16 cellular contexts compared by ENCODE assay signal in the genomic region with DNA sequence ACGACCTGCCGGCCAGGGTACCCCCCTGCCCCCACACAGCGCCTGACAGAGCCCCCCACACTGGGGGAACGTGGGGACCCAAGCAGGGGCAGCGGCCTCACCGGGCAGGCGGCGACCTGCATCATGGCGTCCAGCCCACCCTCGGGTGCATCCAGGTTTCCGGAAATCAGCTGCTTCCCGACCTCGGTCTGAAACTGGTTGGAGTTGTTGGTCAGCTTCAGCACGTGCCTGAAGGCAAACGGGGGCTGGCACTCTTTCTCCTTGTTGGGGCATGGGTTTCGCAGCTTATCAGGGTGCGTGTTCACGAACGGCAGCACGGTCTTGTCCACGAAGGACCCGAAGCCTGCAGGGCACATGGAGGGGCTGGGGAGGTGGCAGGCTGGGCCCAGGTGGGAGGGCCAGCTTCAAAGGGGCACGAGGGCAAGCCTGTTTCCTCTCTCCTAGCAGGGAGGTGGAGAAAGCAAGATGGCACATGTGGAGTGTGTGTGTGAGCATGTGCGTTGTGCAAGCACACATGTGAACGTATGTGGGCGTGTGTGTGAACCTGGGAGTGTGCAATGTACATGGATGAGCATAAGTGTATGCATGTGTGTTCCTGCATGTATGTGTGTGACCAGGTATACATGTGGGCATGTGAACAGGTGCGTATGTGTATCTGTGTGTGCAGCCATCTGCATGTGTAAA. TPM values are rescaled to one million over a fixed set of nuclear protein-coding genes. Genes with fewer than 3 reads are reported as not detected.
DNase-seq lines count a peak whose midpoint lies in the region; ATAC-seq and TF ChIP-seq lines count a peak whose summit lies in the region.
"Had no signal": no experiment of that assay in that cellular context is flagged by ENCODE, and none has a peak within 500 bp of the region (broad histone marks: within the 10 kb centered on the region; RNA-seq: fewer than 3 reads in every experiment).

No MANE protein-coding gene starts in this region.

- H2AFZ ChIP-seq in trophoblast cell (ENCODE audit: insufficient read depth, low read length, poor library complexity), result no peak overlapping the region

- no peak overlapping the region for H3K4me3 Mint-ChIP-seq in activated T-helper 1 cell treated with anti-CD3 and anti-CD28 coated beads, Interleukin-12 subunit alpha, Interleukin-12 subunit beta, Interleukin-2, Interleukin-4 antibody, amounts not matched to agents 30 ng/mL and 10 ng/mL and 1 ng/mL, durations not matched to agents 14 hours and 24 hours and 36 hours
- H3K4me3 Mint-ChIP-seq: CD8-positive, alpha-beta memory T cell had no signal

- H3K14ac ChIP-seq in trophoblast cell (ENCODE audit: low read length), result no peak overlapping the region

- no peaks in the 10 kb centered on the region for H4K20me1 ChIP-seq in BLaER1

- H3K27me3 ChIP-seq in BLaER1 (no peaks in the 10 kb centered on the region), trophoblast cell (ENCODE audit: insufficient read depth, low read length) (no peaks in the 10 kb centered on the region)

- H3K79me2 ChIP-seq in trophoblast cell (ENCODE audit: control insufficient read depth, insufficient read depth, low read length, poor library complexity), result no peaks in the 10 kb centered on the region

- H3K36me3 ChIP-seq in BLaER1 (peaks cover 66% of the 10 kb centered on the region), trophoblast cell (ENCODE audit: control insufficient read depth in 1 of 2, insufficient read depth in 2 of 2, low read length in 2 of 2) (no peaks in the 10 kb centered on the region)

- H2BK120ac ChIP-seq in trophoblast cell (ENCODE audit: insufficient read depth, low read length, poor library complexity), result no peak overlapping the region

- H3K27me3 Mint-ChIP-seq in activated T-helper 1 cell treated with anti-CD3 and anti-CD28 coated beads, Interleukin-12 subunit alpha, Interleukin-12 subunit beta, Interleukin-2, Interleukin-4 antibody, amounts not matched to agents 30 ng/mL and 10 ng/mL and 1 ng/mL, durations not matched to agents 14 hours and 24 hours and 36 hours (ENCODE audit: insufficient read depth), result no peaks in the 10 kb centered on the region
- H3K27me3 Mint-ChIP-seq: CD8-positive, alpha-beta memory T cell had no signal

- no peak overlapping the region for H4K91ac ChIP-seq in trophoblast cell (ENCODE audit: low read depth, low read length)

- no peak for TF ChIP-seq CTCF in C4-2B (conservative IDR thresholded peaks at IDR 0.05)

- H3K23ac ChIP-seq in trophoblast cell (ENCODE audit: low read length), result no peak overlapping the region

- ATAC-seq in left cardiac atrium (no peak), GM19395 (IDR thresholded peaks at IDR 0.05; ENCODE audit: unreplicated experiment) (no peak)
- ATAC-seq: PC-3 had no signal

- H3K4me3 ChIP-seq in BLaER1 (no peak overlapping the region), trophoblast cell (ENCODE audit: low read depth, low read length) (peak overlapping the region; percentile 10)

- H4K8ac ChIP-seq in trophoblast cell (ENCODE audit: low read depth, low read length), result no peak overlapping the region

- H2BK12ac ChIP-seq in trophoblast cell (ENCODE audit: low read length), result no peak overlapping the region

- H3K18ac ChIP-seq in trophoblast cell (ENCODE audit: low read length), result no peak overlapping the region

- H2BK5ac ChIP-seq in trophoblast cell (ENCODE audit: low read depth, low read length, poor library complexity), result no peak overlapping the region

- H3K9ac ChIP-seq in BLaER1 (no peak overlapping the region), trophoblast cell (ENCODE audit: low read length) (no peak overlapping the region)
- H3K9ac ChIP-seq: KMS-11 had no signal

- no peak overlapping the region for H3K27ac Mint-ChIP-seq in activated T-helper 1 cell treated with anti-CD3 and anti-CD28 coated beads, Interleukin-12 subunit alpha, Interleukin-12 subunit beta, Interleukin-2, Interleukin-4 antibody, amounts not matched to agents 30 ng/mL and 10 ng/mL and 1 ng/mL, durations not matched to agents 14 hours and 24 hours and 36 hours

- H3K4me1 ChIP-seq in BLaER1 (peaks cover 37% of the 10 kb centered on the region), trophoblast cell (ENCODE audit: control insufficient read depth in 1 of 2, insufficient read depth in 2 of 2, low read length in 2 of 2) (peaks cover 6% of the 10 kb centered on the region in 2 experiments)

- H3K9me3 ChIP-seq in BLaER1 (no peaks in the 10 kb centered on the region), trophoblast cell (ENCODE audit: insufficient read depth, low read depth, low read length) (peaks cover 15% of the 10 kb centered on the region)

- no peaks in the 10 kb centered on the region for H3K9me3 Mint-ChIP-seq in activated T-helper 1 cell treated with anti-CD3 and anti-CD28 coated beads, Interleukin-12 subunit alpha, Interleukin-12 subunit beta, Interleukin-2, Interleukin-4 antibody, amounts not matched to agents 30 ng/mL and 10 ng/mL and 1 ng/mL, durations not matched to agents 14 hours and 24 hours and 36 hours
- H3K9me3 Mint-ChIP-seq: CD8-positive, alpha-beta memory T cell had no signal

- no peaks in the 10 kb centered on the region for H3K4me1 Mint-ChIP-seq in activated T-helper 1 cell treated with anti-CD3 and anti-CD28 coated beads, Interleukin-12 subunit alpha, Interleukin-12 subunit beta, Interleukin-2, Interleukin-4 antibody, amounts not matched to agents 30 ng/mL and 10 ng/mL and 1 ng/mL, durations not matched to agents 14 hours and 24 hours and 36 hours (ENCODE audit: low read depth)

- H3K4me2 ChIP-seq in BLaER1 (peak overlapping the region; percentile 39), trophoblast cell (ENCODE audit: low read length) (no peak overlapping the region)
- H3K4me2 ChIP-seq: KMS-11 had no signal

- H3K79me1 ChIP-seq in trophoblast cell (ENCODE audit: low read length), result no peaks in the 10 kb centered on the region

- peaks cover 53% of the 10 kb centered on the region for H3K36me3 Mint-ChIP-seq in activated T-helper 1 cell treated with anti-CD3 and anti-CD28 coated beads, Interleukin-12 subunit alpha, Interleukin-12 subunit beta, Interleukin-2, Interleukin-4 antibody, amounts not matched to agents 30 ng/mL and 10 ng/mL and 1 ng/mL, durations not matched to agents 14 hours and 24 hours and 36 hours (ENCODE audit: low read depth)

- no peak overlapping the region for H3K4ac ChIP-seq in trophoblast cell (ENCODE audit: low read depth, low read length)

- no peak overlapping the region for H2AK5ac ChIP-seq in trophoblast cell (ENCODE audit: low read length)

- 0 out of 2 replicates have a peak overlapping the region, but pooled peaks have one; percentile 13 for H3K27ac ChIP-seq in BLaER1
- H3K27ac ChIP-seq in C4-2B, result peak overlapping the region; percentile 38; the same call in 1 of the 2 replicates
- H3K27ac ChIP-seq in trophoblast cell (ENCODE audit: low read depth, low read length), result no peak overlapping the region
- H3K27ac ChIP-seq: KMS-11 had no signal

- intact Hi-C loops in left cardiac atrium (cut with DNase I), result no loop called here
- intact Hi-C loops in activated T-helper 1 cell treated with anti-CD3 and anti-CD28 coated beads, Interleukin-12 subunit alpha, Interleukin-12 subunit beta, Interleukin-2, Interleukin-4 antibody, amounts not matched to agents 30 ng/mL and 10 ng/mL and 1 ng/mL, durations not matched to agents 14 hours and 24 hours and 36 hours (cut with micrococcal nuclease), result no loop called here

- no CpG with 5 or more reads among the region's 27 CpGs for WGBS in trophoblast cell (ENCODE audit: extremely low coverage, insufficient coverage, insufficient read length)

- DNase-seq in left cardiac atrium (peak; percentile 18), trophoblast cell (no peak), midbrain (lab: John Stamatoyannopoulos, UW) (no peak)
- no peak for DNase-seq in activated T-helper 1 cell treated with anti-CD3 and anti-CD28 coated beads, Interleukin-12 subunit alpha, Interleukin-12 subunit beta, Interleukin-2, Interleukin-4 antibody, amounts not matched to agents 30 ng/mL and 10 ng/mL and 1 ng/mL, durations not matched to agents 14 hours and 24 hours and 36 hours (ENCODE audit: low spot score)
- DNase-seq: DMS79, GOT3, NCI-H1436 treated with DMSO at 0.1 percent for 48 hours, NCI-H2029 treated with DMSO at 0.1 percent for 48 hours, NCI-H2171 treated with DMSO at 0.1 percent for 48 hours, NCI-H748 treated with DMSO at 0.1 percent for 48 hours, PC-3 had no signal

- no peak overlapping the region for H4K12ac ChIP-seq in trophoblast cell (ENCODE audit: low read depth, low read length)

RNA-seq across cellular contexts. Expression of a gene that starts 19.2 kb away (rescaled TPM):
- total RNA-seq in left cardiac atrium, result 10 to 100 TPM; 31.5 to 70.7 TPM
- polyA plus RNA-seq in trophoblast cell (2013), result 0.03 TPM in 2 replicates
- 292 and 294 TPM in 2 replicates for total RNA-seq in activated T-helper 1 cell treated with anti-CD3 and anti-CD28 coated beads, Interleukin-12 subunit alpha, Interleukin-12 subunit beta, Interleukin-2, Interleukin-4 antibody, amounts not matched to agents 30 ng/mL and 10 ng/mL and 1 ng/mL, durations not matched to agents 14 hours and 24 hours and 36 hours

RNA-seq across cellular contexts. Expression of a gene that starts 28.0 kb away (rescaled TPM):
- total RNA-seq in left cardiac atrium, result 100 to 1,000 TPM; 181 to 195 TPM
- 258 and 262 TPM in 2 replicates for polyA plus RNA-seq in trophoblast cell (2013)
- total RNA-seq in activated T-helper 1 cell treated with anti-CD3 and anti-CD28 coated beads, Interleukin-12 subunit alpha, Interleukin-12 subunit beta, Interleukin-2, Interleukin-4 antibody, amounts not matched to agents 30 ng/mL and 10 ng/mL and 1 ng/mL, durations not matched to agents 14 hours and 24 hours and 36 hours, result 46.7 and 48.7 TPM in 2 replicates

RNA-seq across cellular contexts. Expression of a gene that starts 38.3 kb away (rescaled TPM):
- total RNA-seq in left cardiac atrium, result 10 to 100 TPM; 26.1 to 28.6 TPM
- 19.1 and 21.1 TPM in 2 replicates for polyA plus RNA-seq in trophoblast cell (2013)
- total RNA-seq in activated T-helper 1 cell treated with anti-CD3 and anti-CD28 coated beads, Interleukin-12 subunit alpha, Interleukin-12 subunit beta, Interleukin-2, Interleukin-4 antibody, amounts not matched to agents 30 ng/mL and 10 ng/mL and 1 ng/mL, durations not matched to agents 14 hours and 24 hours and 36 hours, result 83.4 and 84.7 TPM in 2 replicates
